20 cellular contexts compared by ENCODE assay signal in the genomic region with DNA sequence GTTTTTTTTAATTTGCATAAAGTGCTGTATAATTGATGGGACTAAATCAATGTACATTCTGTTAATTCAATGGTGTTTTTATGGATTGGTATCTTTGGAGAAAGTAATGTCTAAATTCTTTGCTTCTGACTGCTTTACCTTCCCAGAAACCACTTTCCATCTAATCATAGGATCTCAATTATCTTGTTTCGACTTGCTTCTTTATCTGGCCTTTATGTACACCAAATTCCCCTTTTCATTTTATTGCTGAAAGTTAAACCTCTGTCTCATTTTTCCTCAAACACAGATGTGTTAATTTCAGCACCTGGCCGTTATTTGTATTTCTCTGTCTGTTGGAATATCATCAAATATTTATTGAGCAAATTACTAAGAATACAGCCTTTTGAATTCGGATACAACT.
DNase-seq lines count a peak whose midpoint lies in the region; ATAC-seq, FAIRE-seq and TF ChIP-seq lines count a peak whose summit lies in the region.
"Had no signal": no experiment of that assay in that cellular context is flagged by ENCODE, and none has a peak within 500 bp of the region (broad histone marks: within the 10 kb centered on the region; RNA-seq: fewer than 3 reads in every experiment).

No MANE protein-coding gene starts in this region.

- no peak for ATAC-seq in GM21381 (IDR thresholded peaks at IDR 0.05; ENCODE audit: unreplicated experiment)
- no peak for ATAC-seq in GM21423 (IDR thresholded peaks at IDR 0.05; ENCODE audit: unreplicated experiment)
- ATAC-seq in GM18909 (IDR thresholded peaks at IDR 0.05; ENCODE audit: poor library complexity, unreplicated experiment), result no peak
- ATAC-seq: GM23338 had no signal

- no peak overlapping the region for H3K4me3 ChIP-seq in bronchial epithelial cell (ENCODE audit: low read depth, low read length)
- H3K4me3 ChIP-seq: GM23338 had no signal

- H3K36me3 ChIP-seq in bronchial epithelial cell (ENCODE audit: control insufficient read depth, insufficient read depth, low read length), result no peaks in the 10 kb centered on the region
- H3K36me3 ChIP-seq: BE2C had no signal

- DNase-seq in COR-L47 (lab: John Stamatoyannopoulos, UW), result peak; percentile 6
- peak; percentile 98 for DNase-seq in NCI-H146 treated with DMSO at 0.1 percent for 48 hours (lab: John Stamatoyannopoulos, UW; ENCODE audit: unreplicated experiment)
- peak; percentile 82 for DNase-seq in NCI-H748 (lab: John Stamatoyannopoulos, UW; ENCODE audit: unreplicated experiment)
- DNase-seq in bronchial epithelial cell (ENCODE audit: low read depth), result peak; percentile 53
- DNase-seq in amygdala (lab: John Stamatoyannopoulos, UW), result no peak
- DNase-seq: BE2C; C1 segment of cervical spinal cord; Caco-2; CD4-positive, CD25-positive, alpha-beta regulatory T cell; CD8-positive, alpha-beta memory T cell; HCEC 1CT had no signal

- no peaks in the 10 kb centered on the region for H3K27me3 ChIP-seq in bronchial epithelial cell (ENCODE audit: control insufficient read depth, insufficient read depth, low read length)
- H3K27me3 ChIP-seq: BE2C had no signal

- no peak for TF ChIP-seq CTCF in bronchial epithelial cell (IDR thresholded peaks at IDR 0.05; ENCODE audit: insufficient read depth, low read length, severe bottlenecking)

- FAIRE-seq in bronchial epithelial cell (lab: Jason Lieb, UNC), result no peak
- FAIRE-seq: D721Med, G401.6, GM12892, GM19239, H54 had no signal

Comparison
In these comparisons a context has a peak if more than half of its experiments do, and no peak if none do; other contexts are left out.
1. DNase-seq: peak in COR-L47 (single experiment), NCI-H146 treated with DMSO at 0.1 percent for 48 hours (single experiment), NCI-H748 (single experiment) and bronchial epithelial cell (single experiment); none in amygdala (0 of 56).